In genomic region chr1:235601087-235601486, GRCh38 we compare ENCODE assay signal across 8 cellular contexts. TPM values are rescaled to one million over a fixed set of nuclear protein-coding genes. Genes with fewer than 3 reads are reported as not detected.
DNase-seq lines count a peak whose midpoint lies in the region; ATAC-seq and TF ChIP-seq lines count a peak whose summit lies in the region.

No MANE protein-coding gene starts in this region.

- no peak for ATAC-seq in GM21528 (IDR thresholded peaks at IDR 0.05; ENCODE audit: low FRiP score, unreplicated experiment)
- ATAC-seq in GM19328 (IDR thresholded peaks at IDR 0.05; ENCODE audit: unreplicated experiment): no peak

- H3K4me3 ChIP-seq in colonic mucosa: no peak overlapping the region

- no peaks in the 10 kb centered on the region for H3K4me1 ChIP-seq in colonic mucosa

- H3K9me3 ChIP-seq in colonic mucosa: no peaks in the 10 kb centered on the region

- no peak overlapping the region for H3K9ac ChIP-seq in colonic mucosa (ENCODE audit: low read depth in 2 of 2, low read length in 2 of 2)

- DNase-seq in NCI-H82 (lab: John Stamatoyannopoulos, UW) (peak; percentile 81), NCI-H82 treated with DMSO at 0.1 percent for 48 hours (lab: John Stamatoyannopoulos, UW; ENCODE audit: unreplicated experiment) (no peak), NCI-H2227 treated with DMSO at 0.1 percent for 48 hours (lab: John Stamatoyannopoulos, UW) (peak; percentile 3), colonic mucosa (peak; percentile 23), amniotic stem cell (lab: John Stamatoyannopoulos, UW) (no peak)
- DNase-seq in stimulated activated CD4-positive, alpha-beta T cell treated with anti-CD3 and anti-CD28 coated beads, Interleukin-2, amount 100 ng/mL, for 24 hours: peak; percentile 32 to 42

- TF ChIP-seq CTCF in colonic mucosa (IDR thresholded peaks at IDR 0.05): no peak

- H3K27ac ChIP-seq in colonic mucosa: no peak overlapping the region

- no peaks in the 10 kb centered on the region for H3K27me3 ChIP-seq in colonic mucosa

- H3K36me3 ChIP-seq in colonic mucosa: no peaks in the 10 kb centered on the region

- intact Hi-C loops in colonic mucosa (cut with DNase I): no loop called here

RNA-seq across cellular contexts. Expression of gene GNG4, which starts 48.5 kb away (rescaled TPM):
- 10 to 100 TPM in 1 of 2 donors, 1 to 10 TPM in 1; 6.9 to 10.0 TPM for total RNA-seq in colonic mucosa

Comparison
In these comparisons a context has a peak if more than half of its experiments do, and no peak if none do; other contexts are left out.
1. DNase-seq: peak in NCI-H82 (single experiment), NCI-H2227 treated with DMSO at 0.1 percent for 48 hours (single experiment), colonic mucosa (single experiment) and stimulated activated CD4-positive, alpha-beta T cell treated with anti-CD3 and anti-CD28 coated beads, Interleukin-2, amount 100 ng/mL, for 24 hours (2 of 2); none in NCI-H82 treated with DMSO at 0.1 percent for 48 hours (single experiment) and amniotic stem cell (single experiment).